In the genomic region with DNA sequence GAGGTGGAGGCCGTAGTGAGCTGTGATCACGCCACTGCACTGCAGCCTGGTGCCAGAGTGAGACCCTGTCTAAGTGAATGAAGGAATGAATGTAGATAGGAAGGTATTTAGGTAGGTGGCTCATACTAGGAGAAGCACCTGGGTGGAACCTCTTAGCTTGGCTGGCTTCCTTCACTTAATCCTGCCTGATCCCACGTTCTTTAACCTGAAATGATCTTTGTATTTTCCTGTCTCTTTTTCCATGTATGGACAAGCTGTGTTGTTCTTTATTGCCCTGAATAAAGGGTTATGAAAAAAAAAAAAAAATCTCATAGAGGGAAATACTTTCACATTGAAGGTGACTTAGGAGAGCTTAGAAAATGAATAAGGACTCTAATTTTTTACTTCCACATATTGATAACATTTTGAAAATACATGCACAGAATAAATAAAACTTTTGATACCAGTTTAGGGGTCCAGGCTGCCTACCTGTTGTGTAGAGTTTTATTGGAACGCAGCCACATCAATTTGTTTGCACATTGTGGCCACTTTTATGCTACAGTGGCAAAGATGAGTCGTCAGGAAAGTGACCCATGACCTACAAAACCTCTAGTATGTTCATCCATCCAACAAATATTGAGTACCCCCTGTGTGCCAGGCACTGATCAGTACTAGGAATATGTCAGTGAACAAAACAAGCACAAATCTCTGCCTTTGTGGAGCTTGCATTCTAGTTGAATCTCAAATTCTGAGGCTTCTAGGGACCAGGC, we compare ENCODE assay signal across 15 cellular contexts.
"Had no signal": no experiment of that assay in that cellular context is flagged by ENCODE, and none has a peak within 500 bp of the region (broad histone marks: within the 10 kb centered on the region; RNA-seq: fewer than 3 reads in every experiment).

No MANE protein-coding gene starts in this region.

- DNase-seq: activated B cell treated with CpG ODN at 0.5 μM for 24 hours; activated CD4-positive, alpha-beta T cell treated with anti-CD3 and anti-CD28 coated beads for 48 hours; activated CD8-positive, alpha-beta memory T cell treated with anti-CD3 and anti-CD28 coated beads, Interleukin-2, amount 50 U/mL, for 48 hours; activated gamma-delta T cell; activated naive CD8-positive, alpha-beta T cell treated with anti-CD3 and anti-CD28 coated beads for 36 hours; activated T-cell treated with anti-CD3 and anti-CD28 coated beads, Interleukin-2, amount 50 U/mL, for 72 hours; effector memory CD8-positive, alpha-beta T cell; gastrocnemius medialis; heart left ventricle; immature natural killer cell; left cardiac atrium; stimulated activated CD4-positive, alpha-beta T cell treated with anti-CD3 and anti-CD28 coated beads, Interleukin-12 subunit alpha, Interleukin-12 subunit beta, amount 100 ng/mL, for 4 hours; trophoblast cell had no signal

- ATAC-seq: activated T-cell treated with anti-CD3 and anti-CD28 coated beads, Interleukin-2, amount 50 U/mL, for 72 hours; effector memory CD8-positive, alpha-beta T cell; gastrocnemius medialis; heart left ventricle; left cardiac atrium; stimulated activated memory B cell treated with anti-CD40 and anti-IgM and Interleukin-4, amounts not matched to agents 10 μg/mL and 1 μg/mL and 100 μg/mL, for 72 hours had no signal

- H3K27ac ChIP-seq: epithelial cell of prostate, gastrocnemius medialis, heart left ventricle had no signal
